ENCODE assay signal across 1 cellular context in genomic region chr13:32316030-32316344, GRCh38.
A peak's percentile ranks its signal among the peaks of the same experiment; 100 is the strongest.
TF ChIP-seq lines count a peak whose summit lies in the region.

No MANE protein-coding gene starts in this region.

TF ChIP-seq in H1, 55 proteins besides CTCF, POLR2A, EP300 and RAD21 (continued from another document):
- TF ChIP-seq SRF (IDR thresholded peaks at IDR 0.05; ENCODE audit: low read depth, low read length) (no peak), SP4 (IDR thresholded peaks at IDR 0.05; ENCODE audit: low read length) (no peak), CEBPB (IDR thresholded peaks at IDR 0.05; ENCODE audit: low read depth, low read length) (no peak), KDM5A (IDR thresholded peaks at IDR 0.05; ENCODE audit: low read length) (no peak), CHD2 (IDR thresholded peaks at IDR 0.05; ENCODE audit: low read length) (no peak), HDAC2 (IDR thresholded peaks at IDR 0.05; ENCODE audit: borderline replicate concordance in 1 of 2, low read depth in 2 of 2, low read length in 2 of 2) (0 out of 4 replicates have a peak, but pooled peaks of 1 of the 2 experiments have one; percentile 15), RNF2 (IDR thresholded peaks at IDR 0.05; ENCODE audit: borderline replicate concordance, low read depth, low read length, missing control alignments, poor library complexity, severe bottlenecking) (no peak), TBP (IDR thresholded peaks at IDR 0.05; ENCODE audit: low read depth, low read length) (no peak), YY1 (IDR thresholded peaks at IDR 0.05; ENCODE audit: low read depth, low read length) (no peak), FOSL1 (IDR thresholded peaks at IDR 0.05; ENCODE audit: insufficient read depth, low read depth, low read length) (no peak), SAP30 (IDR thresholded peaks at IDR 0.05; ENCODE audit: insufficient read depth, insufficient replicate concordance, low read length) (no peak)
